Comparison of ENCODE assay signal across 9 cellular contexts in genomic region chr2:110114007-110114591, GRCh38. TPM values are rescaled to one million over a fixed set of nuclear protein-coding genes. Genes with fewer than 3 reads are reported as not detected.
DNase-seq lines count a peak whose midpoint lies in the region; ATAC-seq and TF ChIP-seq lines count a peak whose summit lies in the region.
"Had no signal": no experiment of that assay in that cellular context is flagged by ENCODE, and none has a peak within 500 bp of the region (broad histone marks: within the 10 kb centered on the region; RNA-seq: fewer than 3 reads in every experiment).

No MANE protein-coding gene starts in this region.

- no peaks in the 10 kb centered on the region for H3K36me3 ChIP-seq in suprapubic skin
- H3K36me3 ChIP-seq: BLaER1 had no signal

- no peak for ATAC-seq in HG03565 (IDR thresholded peaks at IDR 0.05; ENCODE audit: unreplicated experiment)

- TF ChIP-seq CTCF in suprapubic skin (IDR thresholded peaks at IDR 0.05): no peak

- peak overlapping the region; percentile 26 for H3K27ac Mint-ChIP-seq in activated CD4-positive, alpha-beta T cell treated with anti-CD3 and anti-CD28 coated beads, Interleukin-2, amount 10 ng/mL, durations not matched to agents 24 days and 14 days

- peaks cover 52% of the 10 kb centered on the region for H3K27me3 Mint-ChIP-seq in activated CD4-positive, alpha-beta T cell treated with anti-CD3 and anti-CD28 coated beads, Interleukin-2, amount 10 ng/mL, durations not matched to agents 24 days and 14 days

- DNase-seq in activated CD4-positive, alpha-beta T cell treated with anti-CD3 and anti-CD28 coated beads, Interleukin-2, amount 10 ng/mL, durations not matched to agents 24 days and 14 days: peak; percentile 62
- DNase-seq in activated CD4-positive, alpha-beta T cell treated with anti-CD3 and anti-CD28 coated beads for 1 hour: no peak
- DNase-seq in SHP77 (lab: John Stamatoyannopoulos, UW) (peak; percentile 65 to 89), cardiac septum (ENCODE audit: low spot score) (peak; percentile 74), suprapubic skin (ENCODE audit: low spot score in 2 of 2) (peak; percentile 75 to 82), ureter (ENCODE audit: low spot score) (no peak)
- no peak for DNase-seq in stimulated activated CD4-positive, alpha-beta T cell treated with anti-CD3 and anti-CD28 coated beads, Interleukin-12 subunit alpha, Interleukin-12 subunit beta, amount 100 ng/mL, for 4 hours

- WGBS in suprapubic skin: 35% methylated on average over 7 of the region's 7 CpGs

- TF ChIP-seq POLR2A in suprapubic skin (IDR thresholded peaks at IDR 0.05): no peak

- intact Hi-C loops in activated CD4-positive, alpha-beta T cell treated with anti-CD3 and anti-CD28 coated beads, Interleukin-2, amount 10 ng/mL, durations not matched to agents 24 days and 14 days (cut with micrococcal nuclease): loop anchor here (10.0 kb wide), 1 partner anchor 101 kb away; the partner anchor contains the start of gene MTLN
- intact Hi-C loops in cardiac septum (cut with DNase I): no loop called here

- no peak for TF ChIP-seq EP300 in suprapubic skin (IDR thresholded peaks at IDR 0.05)

- H3K4me3 ChIP-seq in suprapubic skin: peak overlapping the region; percentile 52
- H3K4me3 ChIP-seq: BLaER1 had no signal

- H3K36me3 Mint-ChIP-seq in activated CD4-positive, alpha-beta T cell treated with anti-CD3 and anti-CD28 coated beads, Interleukin-2, amount 10 ng/mL, durations not matched to agents 24 days and 14 days (ENCODE audit: low read depth): no peaks in the 10 kb centered on the region

- H3K27me3 ChIP-seq in suprapubic skin: peaks cover 12% of the 10 kb centered on the region
- H3K27me3 ChIP-seq: BLaER1 had no signal

- peaks cover 26% of the 10 kb centered on the region for H3K4me1 ChIP-seq in suprapubic skin

- H3K4me1 Mint-ChIP-seq in activated CD4-positive, alpha-beta T cell treated with anti-CD3 and anti-CD28 coated beads, Interleukin-2, amount 10 ng/mL, durations not matched to agents 24 days and 14 days: peaks cover 22% of the 10 kb centered on the region

- peak overlapping the region; percentile 2 for H3K4me3 Mint-ChIP-seq in activated CD4-positive, alpha-beta T cell treated with anti-CD3 and anti-CD28 coated beads, Interleukin-2, amount 10 ng/mL, durations not matched to agents 24 days and 14 days

- no peaks in the 10 kb centered on the region for H3K9me3 ChIP-seq in suprapubic skin

- peaks cover 17% of the 10 kb centered on the region for H3K9me3 Mint-ChIP-seq in activated CD4-positive, alpha-beta T cell treated with anti-CD3 and anti-CD28 coated beads, Interleukin-2, amount 10 ng/mL, durations not matched to agents 24 days and 14 days

- peak overlapping the region; percentile 59 for H3K27ac ChIP-seq in suprapubic skin
- H3K27ac ChIP-seq: BLaER1 had no signal

RNA-seq across cellular contexts. Expression of gene MALL, which starts 1.5 kb away (rescaled TPM):
- total RNA-seq in activated CD4-positive, alpha-beta T cell treated with anti-CD3 and anti-CD28 coated beads, Interleukin-2, amount 10 ng/mL, durations not matched to agents 24 days and 14 days: 1.2 and 1.8 TPM in 2 replicates
- total RNA-seq in cardiac septum: 19.6 TPM
- 10 to 100 TPM; 20.8 to 49.2 (median 41.6) TPM for total RNA-seq in suprapubic skin
- total RNA-seq in ureter: 31.6 TPM

Comparison
In these comparisons a context has a peak if more than half of its experiments do, and no peak if none do; other contexts are left out.
1. DNase-seq: peak in activated CD4-positive, alpha-beta T cell treated with anti-CD3 and anti-CD28 coated beads, Interleukin-2, amount 10 ng/mL, durations not matched to agents 24 days and 14 days (single experiment), SHP77 (2 of 2), cardiac septum (single experiment) and suprapubic skin (2 of 2); none in activated CD4-positive, alpha-beta T cell treated with anti-CD3 and anti-CD28 coated beads for 1 hour (single experiment), stimulated activated CD4-positive, alpha-beta T cell treated with anti-CD3 and anti-CD28 coated beads, Interleukin-12 subunit alpha, Interleukin-12 subunit beta, amount 100 ng/mL, for 4 hours (single experiment) and ureter (single experiment).